Comparison of ENCODE assay signal across 20 cellular contexts in the genomic region with DNA sequence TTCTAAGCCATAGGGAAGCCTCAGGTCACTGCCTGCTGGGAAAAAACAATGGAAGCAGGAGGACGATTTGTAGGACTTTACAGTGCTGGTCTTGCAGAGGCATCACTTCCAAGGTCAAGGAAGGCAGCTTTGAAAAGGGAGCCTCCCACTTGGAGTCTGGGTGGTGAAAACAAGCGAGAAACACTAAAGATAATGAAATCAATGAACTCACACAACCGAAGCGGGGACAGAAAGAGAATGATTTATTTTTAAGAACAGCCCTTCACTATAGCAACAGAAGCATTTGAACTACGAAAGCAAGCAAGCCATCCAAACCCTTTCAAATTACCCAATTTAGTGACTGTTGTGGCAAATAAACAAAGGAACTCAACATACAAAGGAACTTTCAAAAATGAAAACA.
DNase-seq lines count a peak whose midpoint lies in the region; TF ChIP-seq lines count a peak whose summit lies in the region.
"Had no signal": no experiment of that assay in that cellular context is flagged by ENCODE, and none has a peak within 500 bp of the region (broad histone marks: within the 10 kb centered on the region; RNA-seq: fewer than 3 reads in every experiment).

No MANE protein-coding gene starts in this region.

- H2AFZ ChIP-seq in GM23248 = peak overlapping the region; percentile 69
- H2AFZ ChIP-seq in fibroblast of lung (ENCODE audit: low read length) = peak overlapping the region; percentile 67

- H3K4ac ChIP-seq in mesendoderm (ENCODE audit: low read depth, low read length) = no peak overlapping the region

- no peak overlapping the region for H2AK5ac ChIP-seq in mesendoderm (ENCODE audit: low read length)

- H3K4me1 ChIP-seq in GM23248 (ENCODE audit: insufficient read depth) (no peaks in the 10 kb centered on the region), fibroblast of lung (ENCODE audit: control insufficient read depth, extremely low read depth, insufficient read depth, low read length) (no peaks in the 10 kb centered on the region), mesendoderm (ENCODE audit: control insufficient read depth, low read depth, low read length) (no peaks in the 10 kb centered on the region), testis (no peaks in the 10 kb centered on the region)
- H3K4me1 ChIP-seq: body of pancreas, Caco-2, heart left ventricle had no signal

- no peaks in the 10 kb centered on the region for H3F3A ChIP-seq in GM23248 (ENCODE audit: insufficient read depth)

- no peaks in the 10 kb centered on the region for H3K79me1 ChIP-seq in mesendoderm (ENCODE audit: low read length)

- no peaks in the 10 kb centered on the region for H3K9me3 ChIP-seq in GM23248 (ENCODE audit: low read depth)
- no peaks in the 10 kb centered on the region for H3K9me3 ChIP-seq in fibroblast of lung (ENCODE audit: control insufficient read depth, insufficient read depth, low read depth, low read length)
- no peaks in the 10 kb centered on the region for H3K9me3 ChIP-seq in testis
- H3K9me3 ChIP-seq: body of pancreas, Caco-2, heart left ventricle had no signal

- H3K4me2 ChIP-seq in GM23248 (ENCODE audit: unreplicated experiment) (no peak overlapping the region), fibroblast of lung (ENCODE audit: extremely low read depth, insufficient read depth, low read length) (no peak overlapping the region), mesendoderm (ENCODE audit: low read length) (no peak overlapping the region)

- intact Hi-C loops in testis (cut with DNase I; ENCODE audit: low total_unique reads) (no loop called here), posterior vena cava (cut with DNase I) (no loop called here)

- no peak overlapping the region for H3K27ac ChIP-seq in GM23248
- H3K27ac ChIP-seq in fibroblast of lung (ENCODE audit: insufficient read depth, low read length) = no peak overlapping the region
- H3K27ac ChIP-seq in mesendoderm (ENCODE audit: low read depth, low read length) = no peak overlapping the region
- peak overlapping the region in 1 of 2 donors; percentile 31 for H3K27ac ChIP-seq in testis
- no peak overlapping the region for H3K27ac ChIP-seq in brain microvascular endothelial cell
- H3K27ac ChIP-seq: body of pancreas, C4-2B, heart left ventricle had no signal

- no peaks in the 10 kb centered on the region for H3K36me3 ChIP-seq in GM23248 (ENCODE audit: low read depth)
- no peaks in the 10 kb centered on the region for H3K36me3 ChIP-seq in fibroblast of lung (ENCODE audit: control insufficient read depth, insufficient read depth, low read length)
- no peaks in the 10 kb centered on the region for H3K36me3 ChIP-seq in mesendoderm (ENCODE audit: control insufficient read depth, insufficient read depth, low read length)
- H3K36me3 ChIP-seq in testis (ENCODE audit: low read depth, missing control alignments) = no peaks in the 10 kb centered on the region
- no peaks in the 10 kb centered on the region for H3K36me3 ChIP-seq in brain microvascular endothelial cell (replicated peaks)
- H3K36me3 ChIP-seq: heart left ventricle had no signal

- no peak for TF ChIP-seq CTCF in fibroblast of lung (conservative IDR thresholded peaks at IDR 0.05 in 1 of 2, IDR thresholded peaks at IDR 0.05 in 1 of 2; ENCODE audit: low read depth in 1 of 2, low read length in 2 of 2)
- no peak for TF ChIP-seq CTCF in testis (IDR thresholded peaks at IDR 0.05)
- no peak for TF ChIP-seq CTCF in brain microvascular endothelial cell (IDR thresholded peaks at IDR 0.05; ENCODE audit: low read depth, low read length, missing control alignments)

- in situ Hi-C loops in GM23248 (cut with MboI) (no loop called here), brain microvascular endothelial cell (cut with HindIII; ENCODE audit: low pct_ligation_motif_present, low sequenced_read_pairs) (no loop called here)

- H4K5ac ChIP-seq in mesendoderm (ENCODE audit: low read length) = no peak overlapping the region

- TF ChIP-seq POLR2A in testis (IDR thresholded peaks at IDR 0.05) = no peak

- no peak for DNase-seq in GM23248
- DNase-seq in fibroblast of lung (ENCODE audit: low read depth in 2 of 2) = peak in 1 of 2 donors; percentile 37
- DNase-seq in mesendoderm = peak; percentile 10
- peak; percentile 50 for DNase-seq in testis
- no peak for DNase-seq in NCI-H1694 treated with DMSO at 0.1 percent for 48 hours (lab: John Stamatoyannopoulos, UW)
- DNase-seq in posterior vena cava (ENCODE audit: low spot score) = no peak
- no peak for DNase-seq in brain microvascular endothelial cell
- DNase-seq: activated CD4-positive, alpha-beta T cell treated with anti-CD3 and anti-CD28 coated beads, Interleukin-2, amount 50 U/mL, for 48 hours; activated naive CD4-positive, alpha-beta T cell; body of pancreas; Caco-2; DMS53; HCEC 1CT; heart left ventricle; NCI-H1436 treated with DMSO at 0.1 percent for 48 hours; retina; SIG-M5; stimulated activated CD4-positive, alpha-beta T cell treated with anti-CD3 and anti-CD28 coated beads, Interleukin-1b, Interleukin-23, amount 100 ng/mL, for 48 hours; stimulated activated naive CD4-positive, alpha-beta T cell treated with Interleukin-2 at 50 U/mL for 16 hours had no signal

- H3K27me3 ChIP-seq in GM23248 (replicated peaks; ENCODE audit: insufficient read depth) (no peaks in the 10 kb centered on the region), fibroblast of lung (ENCODE audit: control insufficient read depth, insufficient read depth, low read length) (no peaks in the 10 kb centered on the region), mesendoderm (ENCODE audit: insufficient read depth, low read length, poor library complexity) (no peaks in the 10 kb centered on the region), testis (no peaks in the 10 kb centered on the region), brain microvascular endothelial cell (replicated peaks) (no peaks in the 10 kb centered on the region)
- H3K27me3 ChIP-seq: body of pancreas, heart left ventricle had no signal

- H3K18ac ChIP-seq in mesendoderm (ENCODE audit: low read length) = no peak overlapping the region

- H3K23ac ChIP-seq in mesendoderm (ENCODE audit: low read length) = no peak overlapping the region

- no peak overlapping the region for H3K56ac ChIP-seq in mesendoderm (ENCODE audit: low read length)

- no peak overlapping the region for H2BK120ac ChIP-seq in mesendoderm (ENCODE audit: low read depth, low read length)

- H2BK15ac ChIP-seq in mesendoderm (replicated peaks; ENCODE audit: low read depth) = no peak overlapping the region

- WGBS in GM23248 (ENCODE audit: low coverage in 1 of 2, low lambda C conversion rate in 2 of 2, missing lambda C conversion rate in 2 of 2), 2 experiments = 32 to 40% methylated on average over 5 of the region's 5 CpGs
- WGBS in mesendoderm (ENCODE audit: extremely low coverage, insufficient coverage, low lambda C conversion rate) = no CpG with 5 or more reads among the region's 5 CpGs
- 21 to 30% methylated on average over 5 of the region's 5 CpGs for WGBS in testis, 2 donors

- H4K20me1 ChIP-seq in GM23248 (ENCODE audit: insufficient read depth) (no peaks in the 10 kb centered on the region), fibroblast of lung (ENCODE audit: control insufficient read depth, extremely low read depth, insufficient read depth, low read length) (no peaks in the 10 kb centered on the region)

- H3K4me3 ChIP-seq in GM23248 (no peak overlapping the region), fibroblast of lung (replicated peaks in 1 of 4; ENCODE audit: control extremely low read depth in 1 of 4, insufficient read depth in 1 of 4, low read depth in 3 of 4, low read length in 4 of 4) (no peak overlapping the region), mesendoderm (ENCODE audit: low read length) (no peak overlapping the region), testis (no peak overlapping the region), brain microvascular endothelial cell (ENCODE audit: low read depth, low read length) (no peak overlapping the region)
- H3K4me3 ChIP-seq: body of pancreas, heart left ventricle had no signal

- no peaks in the 10 kb centered on the region for H3K79me2 ChIP-seq in GM23248 (ENCODE audit: insufficient read depth)
- H3K79me2 ChIP-seq in fibroblast of lung (ENCODE audit: control insufficient read depth, insufficient read depth, low read length) = no peaks in the 10 kb centered on the region
- H3K79me2 ChIP-seq in mesendoderm (ENCODE audit: control insufficient read depth, insufficient read depth, low read length) = no peaks in the 10 kb centered on the region

- H2BK5ac ChIP-seq in mesendoderm (ENCODE audit: low read length) = no peak overlapping the region

- H3K9ac ChIP-seq in GM23248 = no peak overlapping the region
- H3K9ac ChIP-seq in fibroblast of lung (ENCODE audit: insufficient read depth, low read length) = no peak overlapping the region
- H3K9ac ChIP-seq in mesendoderm (ENCODE audit: low read length) = no peak overlapping the region

- no peaks in the 10 kb centered on the region for H3K9me2 ChIP-seq in GM23248 (ENCODE audit: insufficient read depth)

- no peak overlapping the region for H4K8ac ChIP-seq in mesendoderm (ENCODE audit: low read depth, low read length)

Comparison
In these comparisons a context has a peak if more than half of its experiments do, and no peak if none do; other contexts are left out.
1. DNase-seq: peak in mesendoderm (single experiment) and testis (single experiment); none in GM23248 (single experiment), NCI-H1694 treated with DMSO at 0.1 percent for 48 hours (single experiment), posterior vena cava (single experiment) and brain microvascular endothelial cell (single experiment).